1 cellular context compared by ENCODE assay signal in the genomic region with DNA sequence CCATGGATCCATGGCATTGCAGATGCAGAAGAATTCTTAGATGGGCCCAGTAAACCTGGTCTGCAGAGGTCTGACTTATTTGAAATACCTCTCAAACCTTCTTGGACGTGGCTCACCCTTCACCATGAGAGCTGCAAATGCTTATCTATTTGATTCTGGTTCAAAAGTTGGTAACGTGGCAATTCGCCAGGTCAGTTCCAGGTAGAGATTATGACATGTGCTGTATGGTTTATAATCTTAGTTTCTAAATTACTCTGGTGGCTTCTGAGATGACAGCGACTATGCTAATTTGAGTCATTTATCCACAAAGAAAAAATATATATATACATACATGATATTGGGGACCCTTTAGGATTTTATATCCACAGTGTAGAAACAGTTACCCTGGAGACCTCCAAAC.
TF ChIP-seq lines count a peak whose summit lies in the region.

No MANE protein-coding gene starts in this region.

TF ChIP-seq in GM23338, 12 proteins besides CTCF, POLR2A, EP300 and RAD21 (continued from another document):
- TF ChIP-seq, protein P1, sequence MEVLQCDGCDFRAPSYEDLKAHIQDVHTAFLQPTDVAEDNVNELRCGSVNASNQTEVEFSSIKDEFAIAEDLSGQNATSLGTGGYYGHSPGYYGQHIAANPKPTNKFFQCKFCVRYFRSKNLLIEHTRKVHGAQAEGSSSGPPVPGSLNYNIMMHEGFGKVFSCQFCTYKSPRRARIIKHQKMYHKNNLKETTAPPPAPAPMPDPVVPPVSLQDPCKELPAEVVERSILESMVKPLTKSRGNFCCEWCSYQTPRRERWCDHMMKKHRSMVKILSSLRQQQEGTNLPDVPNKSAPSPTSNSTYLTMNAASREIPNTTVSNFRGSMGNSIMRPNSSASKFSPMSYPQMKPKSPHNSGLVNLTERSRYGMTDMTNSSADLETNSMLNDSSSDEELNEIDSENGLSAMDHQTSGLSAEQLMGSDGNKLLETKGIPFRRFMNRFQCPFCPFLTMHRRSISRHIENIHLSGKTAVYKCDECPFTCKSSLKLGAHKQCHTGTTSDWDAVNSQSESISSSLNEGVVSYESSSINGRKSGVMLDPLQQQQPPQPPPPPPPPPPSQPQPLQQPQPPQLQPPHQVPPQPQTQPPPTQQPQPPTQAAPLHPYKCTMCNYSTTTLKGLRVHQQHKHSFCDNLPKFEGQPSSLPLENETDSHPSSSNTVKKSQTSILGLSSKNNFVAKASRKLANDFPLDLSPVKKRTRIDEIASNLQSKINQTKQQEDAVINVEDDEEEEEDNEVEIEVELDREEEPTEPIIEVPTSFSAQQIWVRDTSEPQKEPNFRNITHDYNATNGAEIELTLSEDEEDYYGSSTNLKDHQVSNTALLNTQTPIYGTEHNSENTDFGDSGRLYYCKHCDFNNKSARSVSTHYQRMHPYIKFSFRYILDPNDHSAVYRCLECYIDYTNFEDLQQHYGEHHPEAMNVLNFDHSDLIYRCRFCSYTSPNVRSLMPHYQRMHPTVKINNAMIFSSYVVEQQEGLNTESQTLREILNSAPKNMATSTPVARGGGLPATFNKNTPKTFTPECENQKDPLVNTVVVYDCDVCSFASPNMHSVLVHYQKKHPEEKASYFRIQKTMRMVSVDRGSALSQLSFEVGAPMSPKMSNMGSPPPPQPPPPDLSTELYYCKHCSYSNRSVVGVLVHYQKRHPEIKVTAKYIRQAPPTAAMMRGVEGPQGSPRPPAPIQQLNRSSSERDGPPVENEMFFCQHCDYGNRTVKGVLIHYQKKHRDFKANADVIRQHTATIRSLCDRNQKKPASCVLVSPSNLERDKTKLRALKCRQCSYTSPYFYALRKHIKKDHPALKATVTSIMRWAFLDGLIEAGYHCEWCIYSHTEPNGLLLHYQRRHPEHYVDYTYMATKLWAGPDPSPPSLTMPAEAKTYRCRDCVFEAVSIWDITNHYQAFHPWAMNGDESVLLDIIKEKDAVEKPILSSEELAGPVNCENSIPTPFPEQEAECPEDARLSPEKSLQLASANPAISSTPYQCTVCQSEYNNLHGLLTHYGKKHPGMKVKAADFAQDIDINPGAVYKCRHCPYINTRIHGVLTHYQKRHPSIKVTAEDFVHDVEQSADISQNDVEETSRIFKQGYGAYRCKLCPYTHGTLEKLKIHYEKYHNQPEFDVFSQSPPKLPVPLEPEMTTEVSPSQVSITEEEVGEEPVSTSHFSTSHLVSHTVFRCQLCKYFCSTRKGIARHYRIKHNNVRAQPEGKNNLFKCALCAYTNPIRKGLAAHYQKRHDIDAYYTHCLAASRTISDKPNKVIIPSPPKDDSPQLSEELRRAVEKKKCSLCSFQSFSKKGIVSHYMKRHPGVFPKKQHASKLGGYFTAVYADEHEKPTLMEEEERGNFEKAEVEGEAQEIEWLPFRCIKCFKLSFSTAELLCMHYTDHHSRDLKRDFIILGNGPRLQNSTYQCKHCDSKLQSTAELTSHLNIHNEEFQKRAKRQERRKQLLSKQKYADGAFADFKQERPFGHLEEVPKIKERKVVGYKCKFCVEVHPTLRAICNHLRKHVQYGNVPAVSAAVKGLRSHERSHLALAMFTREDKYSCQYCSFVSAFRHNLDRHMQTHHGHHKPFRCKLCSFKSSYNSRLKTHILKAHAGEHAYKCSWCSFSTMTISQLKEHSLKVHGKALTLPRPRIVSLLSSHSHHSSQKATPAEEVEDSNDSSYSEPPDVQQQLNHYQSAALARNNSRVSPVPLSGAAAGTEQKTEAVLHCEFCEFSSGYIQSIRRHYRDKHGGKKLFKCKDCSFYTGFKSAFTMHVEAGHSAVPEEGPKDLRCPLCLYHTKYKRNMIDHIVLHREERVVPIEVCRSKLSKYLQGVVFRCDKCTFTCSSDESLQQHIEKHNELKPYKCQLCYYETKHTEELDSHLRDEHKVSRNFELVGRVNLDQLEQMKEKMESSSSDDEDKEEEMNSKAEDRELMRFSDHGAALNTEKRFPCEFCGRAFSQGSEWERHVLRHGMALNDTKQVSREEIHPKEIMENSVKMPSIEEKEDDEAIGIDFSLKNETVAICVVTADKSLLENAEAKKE (CRISPR knock-in tag; IDR thresholded peaks at IDR 0.05) = no peak
- no peak for TF ChIP-seq POLR2AphosphoS5 (IDR thresholded peaks at IDR 0.05; ENCODE audit: low read depth)
- TF ChIP-seq ZNF331 (CRISPR knock-in tag; IDR thresholded peaks at IDR 0.05; ENCODE audit: low read depth) = no peak
